ENCODE assay signal across 9 cellular contexts in the genomic region with DNA sequence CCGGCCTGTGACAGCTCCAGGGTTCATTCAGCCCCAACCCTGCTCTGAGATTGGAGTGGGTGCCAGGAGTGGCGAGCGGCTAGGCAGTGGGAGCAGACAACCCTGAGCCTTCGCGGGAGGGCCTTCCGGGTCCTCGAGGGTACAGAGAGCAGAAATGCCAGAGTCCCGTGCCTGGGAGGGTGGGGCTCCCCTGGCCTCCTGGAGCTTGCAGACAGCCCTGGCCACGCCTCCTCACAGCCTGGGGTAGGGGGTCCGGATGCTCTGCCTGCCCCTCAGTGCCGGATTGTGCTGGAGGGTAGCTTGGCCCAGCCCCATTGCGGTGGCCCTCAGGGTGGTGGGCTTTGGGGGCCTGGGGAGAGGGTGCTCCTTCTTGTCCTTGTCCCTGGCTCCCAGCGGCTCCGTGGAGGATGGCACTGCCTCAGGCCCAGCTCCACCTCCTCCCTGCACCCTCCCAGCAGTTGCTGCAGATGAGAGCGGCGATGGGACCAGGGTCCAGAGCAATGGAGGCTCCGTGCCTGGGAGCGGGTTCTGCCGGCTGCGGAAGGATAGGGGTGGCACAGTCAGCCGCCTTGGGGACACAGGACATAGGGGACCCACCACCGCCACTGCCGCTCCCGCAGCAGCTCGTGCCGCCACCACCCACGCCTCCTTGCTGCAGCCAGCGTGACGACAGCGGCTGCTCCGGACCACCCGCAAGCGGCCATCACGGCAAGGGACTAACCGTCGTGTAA. TPM values are rescaled to one million over a fixed set of nuclear protein-coding genes. Genes with fewer than 3 reads are reported as not detected.
DNase-seq lines count a peak whose midpoint lies in the region; ATAC-seq, FAIRE-seq and TF ChIP-seq lines count a peak whose summit lies in the region.
"Had no signal": no experiment of that assay in that cellular context is flagged by ENCODE, and none has a peak within 500 bp of the region (broad histone marks: within the 10 kb centered on the region; RNA-seq: fewer than 3 reads in every experiment).

No MANE protein-coding gene starts in this region.

- H3K9me3 ChIP-seq in H9 (ENCODE audit: control insufficient read depth, low read depth, low read length): no peaks in the 10 kb centered on the region
- H3K9me3 ChIP-seq in SK-N-SH: no peaks in the 10 kb centered on the region
- no peaks in the 10 kb centered on the region for H3K9me3 ChIP-seq in esophagus (ENCODE audit: control insufficient read depth in 2 of 2, insufficient read depth in 1 of 2, low read depth in 1 of 2, low read length in 1 of 2)
- no peaks in the 10 kb centered on the region for H3K9me3 ChIP-seq in pancreas

- no peak overlapping the region for H3K18ac ChIP-seq in H9 (ENCODE audit: insufficient read length, low read depth, low read length)

- H3K4me3 Mint-ChIP-seq in H9: no peak overlapping the region

- H3K9me3 Mint-ChIP-seq in H9: no peaks in the 10 kb centered on the region

- no peak overlapping the region for H3K23ac ChIP-seq in H9 (ENCODE audit: insufficient read length, low read depth, low read length)

- WGBS in H9 (ENCODE audit: extremely low coverage, insufficient read length, low lambda C conversion rate): no CpG with 5 or more reads among the region's 36 CpGs
- 7% methylated on average over 24 of the region's 36 CpGs for WGBS in SK-N-SH (ENCODE audit: low lambda C conversion rate)
- 5 to 12% methylated on average over 36 of the region's 36 CpGs for WGBS in esophagus, 2 donors
- WGBS in pancreas, 2 donors: 58% methylated on average over 29 to 36 of the region's 36 CpGs

- H3K36me3 ChIP-seq in SK-N-SH (replicated peaks in 1 of 2; ENCODE audit: control insufficient read depth in 1 of 2, insufficient read depth in 2 of 2, low read length in 1 of 2) (no peaks in the 10 kb centered on the region), esophagus (ENCODE audit: control insufficient read depth in 2 of 2, insufficient read depth in 2 of 2, low read length in 1 of 2) (no peaks in the 10 kb centered on the region), pancreas (no peaks in the 10 kb centered on the region)

- H3K9ac ChIP-seq in H9 (ENCODE audit: extremely low read depth, insufficient read length, low read length): no peak overlapping the region
- no peak overlapping the region for H3K9ac ChIP-seq in SK-N-SH

- H3K4me1 ChIP-seq in H9 (ENCODE audit: insufficient read depth, low read length): no peaks in the 10 kb centered on the region; the same call in 1 of the 2 replicates
- peaks cover 0 to 5% of the 10 kb centered on the region in 2 experiments; a peak in 2 of 4 replicates for H3K4me1 ChIP-seq in SK-N-SH (ENCODE audit: control insufficient read depth in 1 of 2, insufficient read depth in 2 of 2, low read depth in 1 of 2, low read length in 1 of 2)
- peaks cover 5 to 10% of the 10 kb centered on the region in 2 donors for H3K4me1 ChIP-seq in esophagus (ENCODE audit: control insufficient read depth in 2 of 2, insufficient read depth in 2 of 2, low read length in 1 of 2)
- peaks cover 0 to 2% (median 0%) of the 10 kb centered on the region in 3 donors for H3K4me1 ChIP-seq in pancreas

- H3K27ac Mint-ChIP-seq in H9: no peak overlapping the region

- no peak overlapping the region for H2BK15ac ChIP-seq in H9 (ENCODE audit: low read depth, low read length)

- H2BK12ac ChIP-seq in H9 (ENCODE audit: insufficient read length, low read depth, low read length): no peak overlapping the region

- DNase-seq in NCI-H1417 (lab: John Stamatoyannopoulos, UW): peak in 2 of 3 experiments; percentile 48 to 58
- DNase-seq in NCI-H1417 treated with DMSO at 0.1 percent for 48 hours (lab: John Stamatoyannopoulos, UW): no peak
- peak; percentile 44 for DNase-seq in H9
- peak; percentile 75 for DNase-seq in SK-N-SH
- DNase-seq in pancreas: peak in 4 of 6 donors; percentile 27 to 77 (median 44)
- no peak for DNase-seq in NCI-H2029 (lab: John Stamatoyannopoulos, UW)
- DNase-seq in stimulated activated CD4-positive, alpha-beta T cell treated with anti-CD3 and anti-CD28 coated beads, Interleukin-4, amount 100 ng/mL, for 24 hours: no peak

- no peaks in the 10 kb centered on the region for H3F3A ChIP-seq in SK-N-SH (replicated peaks; ENCODE audit: insufficient read depth)

- no peak overlapping the region for H2AK5ac ChIP-seq in H9 (ENCODE audit: insufficient read length, low read length)

- TF ChIP-seq CTCF in H9 (conservative IDR thresholded peaks at IDR 0.05): no peak
- no peak for TF ChIP-seq CTCF in SK-N-SH (IDR thresholded peaks at IDR 0.05)
- no peak for TF ChIP-seq CTCF in pancreas (IDR thresholded peaks at IDR 0.05)

- H3K27me3 Mint-ChIP-seq in H9 (ENCODE audit: low read depth): no peaks in the 10 kb centered on the region

- H3K4me2 ChIP-seq in H9 (ENCODE audit: insufficient read depth, insufficient read length, low read length) (no peak overlapping the region), SK-N-SH (peak overlapping the region; percentile 75)

- H3K56ac ChIP-seq in H9 (ENCODE audit: insufficient read length, low read depth, low read length): no peak overlapping the region

- no peak overlapping the region for H2BK20ac ChIP-seq in H9 (ENCODE audit: low read depth, low read length, poor library complexity, severe bottlenecking)

- H4K8ac ChIP-seq in H9 (replicated peaks; ENCODE audit: insufficient read length, low read depth, low read length): no peak overlapping the region

- no peak for TF ChIP-seq EP300 in SK-N-SH (IDR thresholded peaks at IDR 0.05; ENCODE audit: borderline replicate concordance in 1 of 2, low read depth in 1 of 2, low read length in 1 of 2)

- H3K23me2 ChIP-seq in H9 (ENCODE audit: insufficient read length, low read depth, low read length, poor library complexity, severe bottlenecking): no peaks in the 10 kb centered on the region

- TF ChIP-seq RAD21 in SK-N-SH (IDR thresholded peaks at IDR 0.05; ENCODE audit: low read length): no peak

- H2AFZ ChIP-seq in H9 (ENCODE audit: low read length): no peak overlapping the region
- H2AFZ ChIP-seq in SK-N-SH (ENCODE audit: low read depth): peak overlapping the region; percentile 67; the same call in 1 of the 2 replicates

- H2BK120ac ChIP-seq in H9 (ENCODE audit: low read depth, low read length, poor library complexity, severe bottlenecking): no peak overlapping the region

- H3K27ac ChIP-seq in H9 (ENCODE audit: insufficient read length, low read depth, low read length) (no peak overlapping the region), SK-N-SH (ENCODE audit: low read depth in 2 of 2, low read length in 1 of 2) (no peak overlapping the region), esophagus (ENCODE audit: low read depth in 2 of 2, low read length in 1 of 2) (no peak overlapping the region), pancreas (no peak overlapping the region)
- H3K27ac ChIP-seq: VCaP had no signal

- H3K14ac ChIP-seq in H9 (ENCODE audit: insufficient read depth, low read length): peak overlapping the region; percentile 62; the same call in 1 of the 2 replicates

- H2BK5ac ChIP-seq in H9 (ENCODE audit: insufficient read length, low read length): no peak overlapping the region

- no peak overlapping the region for H3K4ac ChIP-seq in H9 (ENCODE audit: low read depth, low read length)

- peak overlapping the region; percentile 47 to 60 for H3K4me3 ChIP-seq in SK-N-SH (ENCODE audit: low read depth in 2 of 2, low read length in 1 of 2)
- H3K4me3 ChIP-seq in esophagus (ENCODE audit: low read depth in 1 of 2, low read length in 2 of 2): peak overlapping the region; percentile 33 to 45
- peak overlapping the region in 3 of 4 donors; percentile 1 to 39 (median 14) for H3K4me3 ChIP-seq in pancreas

- H3K79me2 ChIP-seq in H9 (ENCODE audit: insufficient read depth, low read length) (no peaks in the 10 kb centered on the region), SK-N-SH (ENCODE audit: insufficient read depth) (no peaks in the 10 kb centered on the region)

- no peak overlapping the region for H3T11ph ChIP-seq in H9 (ENCODE audit: low read length)

- ATAC-seq in pancreas: peak in 3 of 4 donors; percentile 23 to 77 (median 62)

- H4K91ac ChIP-seq in H9 (ENCODE audit: insufficient read length, low read depth, low read length): no peak overlapping the region

- no peaks in the 10 kb centered on the region for H3K27me3 ChIP-seq in H9 (ENCODE audit: insufficient read depth, low read length)
- peaks cover 19% of the 10 kb centered on the region; the same call in 1 of the 2 replicates for H3K27me3 ChIP-seq in SK-N-SH (ENCODE audit: insufficient read depth)
- H3K27me3 ChIP-seq in esophagus (ENCODE audit: control insufficient read depth in 1 of 2, insufficient read depth in 2 of 2, low read length in 2 of 2): peaks cover 0 to 2% of the 10 kb centered on the region in 2 donors
- H3K27me3 ChIP-seq in pancreas: no peaks in the 10 kb centered on the region

- H4K20me1 ChIP-seq in H9 (ENCODE audit: control insufficient read depth, insufficient read depth, insufficient read length) (no peaks in the 10 kb centered on the region), SK-N-SH (ENCODE audit: insufficient read depth) (no peaks in the 10 kb centered on the region)

- intact Hi-C loops in pancreas (cut with DNase I): loop anchor here in 1 of 3 donors (10.0 kb wide), 2 partner anchors 259 to 519 kb away; no protein-coding TSS in a partner anchor

- CTCF ChIA-PET in SK-N-SH (lab: Yijun Ruan, JAX): interaction anchor here (1.1 to 9.5 kb wide), 3 partner anchors 9 to 117 kb away, joined by 4 to 247 read pairs (median 5); no protein-coding TSS in a partner anchor

- no peak overlapping the region for H4K5ac ChIP-seq in H9 (ENCODE audit: insufficient read length, low read depth, low read length)

- no peaks in the 10 kb centered on the region for H3K9me2 ChIP-seq in SK-N-SH

- no peaks in the 10 kb centered on the region for H3K36me3 Mint-ChIP-seq in H9 (ENCODE audit: insufficient read depth in 1 of 3, low read depth in 3 of 3)

- POLR2A ChIA-PET in SK-N-SH (lab: Yijun Ruan, JAX): no interaction called here

- no peaks in the 10 kb centered on the region for H3K79me1 ChIP-seq in H9 (ENCODE audit: insufficient read depth, low read depth, low read length, poor library complexity, severe bottlenecking)

- no peak for FAIRE-seq in pancreas (lab: Jason Lieb, UNC)

- H3K4me1 Mint-ChIP-seq in H9: peaks cover 2 to 5% of the 10 kb centered on the region in 2 experiments; a peak in 2 of 4 replicates

RNA-seq across cellular contexts. Expression of a gene that starts 34.9 kb away (rescaled TPM):
- total RNA-seq in H9 (2021) (not detected in 2 replicates), pancreas (not detected)
- polyA plus RNA-seq in SK-N-SH (2012; rRNA removed) (not detected in 2 replicates), esophagus (not detected), pancreas (under 1 TPM in 1 of 2 donors, not detected in 1; 0.05 TPM)
- polyA plus RNA-seq in SK-N-SH (2012; cell fraction: cytosol; rRNA removed): not detected in 2 replicates
- polyA plus RNA-seq in SK-N-SH (2012; cell fraction: nucleus; rRNA removed): not detected in 2 replicates

RNA-seq across cellular contexts. Expression of a gene that starts 39.2 kb away (rescaled TPM):
- total RNA-seq in H9 (2021): 15.6 and 16.5 TPM in 2 replicates
- 7.6 and 11.7 TPM in 2 replicates for polyA plus RNA-seq in SK-N-SH (2012; rRNA removed)
- 7.4 and 8.0 TPM in 2 replicates for polyA plus RNA-seq in SK-N-SH (2012; cell fraction: cytosol; rRNA removed)
- 10.5 and 16.2 TPM in 2 replicates for polyA plus RNA-seq in SK-N-SH (2012; cell fraction: nucleus; rRNA removed)
- 1 to 10 TPM; 6.6 TPM for polyA plus RNA-seq in esophagus
- 10 to 100 TPM in 5 of 6 donors, 1 to 10 TPM in 1; 9.6 to 28.7 (median 15.6) TPM for total RNA-seq in pancreas
- polyA plus RNA-seq in pancreas: 10 to 100 TPM; 12.1 to 27.9 TPM

RNA-seq across cellular contexts. Expression of a gene that starts 49.4 kb away (rescaled TPM):
- total RNA-seq in H9 (2021): not detected in 2 replicates
- not detected in 2 replicates for polyA plus RNA-seq in SK-N-SH (2012; rRNA removed)
- polyA plus RNA-seq in SK-N-SH (2012; cell fraction: cytosol; rRNA removed): not detected in 2 replicates
- polyA plus RNA-seq in SK-N-SH (2012; cell fraction: nucleus; rRNA removed): not detected in 2 replicates
- not detected for polyA plus RNA-seq in esophagus
- under 1 TPM in 4 of 6 donors, not detected in 2; 0.18 to 0.51 (median 0.24) TPM for total RNA-seq in pancreas
- not detected for polyA plus RNA-seq in pancreas

RNA-seq across cellular contexts. Expression of a gene that starts 53.2 kb away (rescaled TPM):
- total RNA-seq in H9 (2021) (not detected in 2 replicates), pancreas (under 1 TPM in 5 of 6 donors, not detected in 1; 0.31 to 0.71 (median 0.32) TPM)
- polyA plus RNA-seq in SK-N-SH (2012; rRNA removed) (not detected in 2 replicates), esophagus (not detected), pancreas (under 1 TPM in 1 of 2 donors, not detected in 1; 0.12 TPM)
- polyA plus RNA-seq in SK-N-SH (2012; cell fraction: cytosol; rRNA removed): not detected in 2 replicates
- not detected in 2 replicates for polyA plus RNA-seq in SK-N-SH (2012; cell fraction: nucleus; rRNA removed)

Comparison
In these comparisons a context has a peak if more than half of its experiments do, and no peak if none do; other contexts are left out.
1. DNase-seq: peak in NCI-H1417 (2 of 3), H9 (single experiment), SK-N-SH (single experiment) and pancreas (4 of 6); none in NCI-H1417 treated with DMSO at 0.1 percent for 48 hours (single experiment), NCI-H2029 (single experiment) and stimulated activated CD4-positive, alpha-beta T cell treated with anti-CD3 and anti-CD28 coated beads, Interleukin-4, amount 100 ng/mL, for 24 hours (single experiment).
2. Peak in every context shown above with its lines, with median percentiles within 50 percentile points of each other: H3K4me3 ChIP-seq.